Comparison of ENCODE assay signal across 23 cellular contexts in genomic region chr16:68514511-68514910, GRCh38. TPM values are rescaled to one million over a fixed set of nuclear protein-coding genes. Genes with fewer than 3 reads are reported as not detected.
DNase-seq lines count a peak whose midpoint lies in the region; ATAC-seq, FAIRE-seq and TF ChIP-seq lines count a peak whose summit lies in the region.
"Had no signal": no experiment of that assay in that cellular context is flagged by ENCODE, and none has a peak within 500 bp of the region (broad histone marks: within the 10 kb centered on the region; RNA-seq: fewer than 3 reads in every experiment).

No MANE protein-coding gene starts in this region.

- H2AFZ ChIP-seq in osteoblast (ENCODE audit: low read length): no peak overlapping the region

- no peaks in the 10 kb centered on the region for H4K20me1 ChIP-seq in osteoblast (ENCODE audit: insufficient read depth, low read length)
- H4K20me1 ChIP-seq: BLaER1 treated with 17β-estradiol and CSF1 and Interleukin-3, amounts not matched to agents 10 nM and 100 nM had no signal

- H3K4me1 ChIP-seq in heart right ventricle (peaks cover 0 to 9% (median 8%) of the 10 kb centered on the region in 9 donors), osteoblast (ENCODE audit: insufficient read depth, low read length) (no peaks in the 10 kb centered on the region), spleen (peaks cover 0 to 27% (median 8%) of the 10 kb centered on the region in 6 donors), upper lobe of right lung (peaks cover 6% of the 10 kb centered on the region)
- H3K4me1 ChIP-seq: A549, Caco-2 had no signal

- intact Hi-C loops in Right ventricle myocardium superior (cut with DNase I) (loop anchor here (10.0 kb wide), 1 partner anchor 120 kb away; no protein-coding TSS in a partner anchor), heart right ventricle (cut with DNase I) (loop anchor here in 4 of 10 donors (5.0 to 10.0 kb wide), 4 partner anchors 117 to 598 kb away; partner anchors contain the start of gene PLA2G15 (in 1 of the 4)), spleen (cut with DNase I; ENCODE audit: low total_unique reads) (loop anchor here (5.0 kb wide), 1 partner anchor 117 kb away; no protein-coding TSS in a partner anchor), upper lobe of right lung (cut with DNase I) (no loop called here)

- TF ChIP-seq POLR2A in spleen (IDR thresholded peaks at IDR 0.05): no peak
- no peak for TF ChIP-seq POLR2A in GM12892 (IDR thresholded peaks at IDR 0.05; ENCODE audit: low read depth, low read length)

- peak; percentile 9 for DNase-seq in Right ventricle myocardium superior
- no peak for DNase-seq in heart right ventricle
- DNase-seq in osteoblast (ENCODE audit: insufficient read length, low spot score, missing footprints): peak; percentile 55
- DNase-seq in spleen: peak; percentile 31
- DNase-seq in upper lobe of right lung: peak; percentile 25
- no peak for DNase-seq in GM12892 (ENCODE audit: insufficient read length)
- no peak for DNase-seq in NK-92 treated with Interleukin-12 subunit alpha and Interleukin-12 subunit beta, amount 100 ng/mL, for 24 hours (lab: John Stamatoyannopoulos, UW)
- DNase-seq: AML-193; Caco-2; Calu3; CD4-positive, alpha-beta T cell; CD8-positive, alpha-beta T cell; DMS79 treated with DMSO at 0.1 percent for 48 hours; GF-D8 had no signal

- FAIRE-seq in GM12892 (lab: Jason Lieb, UNC): no peak
- FAIRE-seq: A549, D721Med, G401.6, GM12891, GM18507 had no signal

- no peak overlapping the region for H3K4me2 ChIP-seq in osteoblast (ENCODE audit: insufficient read depth, low read length)
- H3K4me2 ChIP-seq: A549; BLaER1 treated with 17β-estradiol and CSF1 and Interleukin-3, amounts not matched to agents 10 nM and 100 nM had no signal

- H3K36me3 ChIP-seq in heart right ventricle (no peaks in the 10 kb centered on the region), osteoblast (ENCODE audit: insufficient read depth, low read length) (no peaks in the 10 kb centered on the region), spleen (no peaks in the 10 kb centered on the region), upper lobe of right lung (no peaks in the 10 kb centered on the region)
- H3K36me3 ChIP-seq: BLaER1 treated with 17β-estradiol and CSF1 and Interleukin-3, amounts not matched to agents 10 nM and 100 nM had no signal

- TF ChIP-seq CTCF in heart right ventricle (IDR thresholded peaks at IDR 0.05) (no peak), osteoblast (IDR thresholded peaks at IDR 0.05; ENCODE audit: extremely low read depth, low read depth, low read length) (no peak), spleen (IDR thresholded peaks at IDR 0.05 in 8 of 11, conservative IDR thresholded peaks at IDR 0.05 in 3 of 11) (no peak), upper lobe of right lung (IDR thresholded peaks at IDR 0.05) (no peak)

- ATAC-seq in Right ventricle myocardium superior (ENCODE audit: poor library complexity) (no peak), heart right ventricle (no peak), upper lobe of right lung (no peak), HG03175 (IDR thresholded peaks at IDR 0.05; ENCODE audit: unreplicated experiment) (no peak)
- ATAC-seq: A549; CD8-positive, alpha-beta T cell had no signal

- H3K4me3 ChIP-seq in heart right ventricle (no peak overlapping the region), osteoblast (ENCODE audit: insufficient read depth, low read length) (no peak overlapping the region), spleen (no peak overlapping the region), upper lobe of right lung (no peak overlapping the region)
- H3K4me3 ChIP-seq: A549; BLaER1 treated with 17β-estradiol and CSF1 and Interleukin-3, amounts not matched to agents 10 nM and 100 nM had no signal

- no peaks in the 10 kb centered on the region for H3K79me2 ChIP-seq in osteoblast (ENCODE audit: insufficient read depth, low read length)

- no peaks in the 10 kb centered on the region for H3K9me3 ChIP-seq in heart right ventricle
- no peaks in the 10 kb centered on the region for H3K9me3 ChIP-seq in osteoblast (ENCODE audit: low read depth, low read length)
- H3K9me3 ChIP-seq in spleen: no peaks in the 10 kb centered on the region
- no peaks in the 10 kb centered on the region for H3K9me3 ChIP-seq in upper lobe of right lung
- H3K9me3 ChIP-seq: A549 had no signal

- H3K27me3 ChIP-seq in heart right ventricle: peaks cover 0 to 7% (median 0%) of the 10 kb centered on the region in 7 donors
- H3K27me3 ChIP-seq in osteoblast (ENCODE audit: insufficient read depth, low read length): no peaks in the 10 kb centered on the region
- peaks cover 0 to 7% (median 0%) of the 10 kb centered on the region in 7 donors for H3K27me3 ChIP-seq in spleen (replicated peaks in 1 of 7)
- no peaks in the 10 kb centered on the region for H3K27me3 ChIP-seq in upper lobe of right lung
- H3K27me3 ChIP-seq: BLaER1 treated with 17β-estradiol and CSF1 and Interleukin-3, amounts not matched to agents 10 nM and 100 nM had no signal

- WGBS in heart right ventricle, 2 donors: 50 to 60% methylated on average over 3 of the region's 3 CpGs
- 63 to 79% (median 71%) methylated on average over 2 to 3 of the region's 3 CpGs for WGBS in spleen, 5 donors

- H3K27ac ChIP-seq in heart right ventricle (no peak overlapping the region), osteoblast (ENCODE audit: low read depth, low read length) (no peak overlapping the region), spleen (no peak overlapping the region), upper lobe of right lung (no peak overlapping the region)
- H3K27ac ChIP-seq: 22Rv1; A549; BLaER1 treated with 17β-estradiol and CSF1 and Interleukin-3, amounts not matched to agents 10 nM and 100 nM; C4-2B had no signal

RNA-seq across cellular contexts. Expression of gene ZFP90, which starts 24.6 kb away (rescaled TPM):
- total RNA-seq in Right ventricle myocardium superior: 10.3 TPM
- total RNA-seq in heart right ventricle: 10 to 100 TPM in 9 of 10 donors, 1 to 10 TPM in 1; 9.1 to 15.6 (median 12.2) TPM
- 1 to 10 TPM; 5.0 to 7.0 TPM for polyA plus RNA-seq in heart right ventricle
- total RNA-seq in osteoblast: 39.5 and 41.3 TPM in 2 replicates
- 10 to 100 TPM; 21.5 to 53.1 (median 28.2) TPM for total RNA-seq in spleen
- polyA plus RNA-seq in spleen: 10 to 100 TPM in 1 of 3 donors, 1 to 10 TPM in 2; 7.3 to 10.0 (median 9.9) TPM
- 17.7 TPM for total RNA-seq in upper lobe of right lung
- polyA plus RNA-seq in GM12892 (2012; ENCODE audit: missing spikeins): 15.0 TPM

Comparison
In these comparisons a context has a peak if more than half of its experiments do, and no peak if none do; other contexts are left out.
1. DNase-seq: peak in Right ventricle myocardium superior (single experiment), osteoblast (single experiment), spleen (single experiment) and upper lobe of right lung (single experiment); none in heart right ventricle (0 of 2), GM12892 (single experiment) and NK-92 treated with Interleukin-12 subunit alpha and Interleukin-12 subunit beta, amount 100 ng/mL, for 24 hours (single experiment).